2 cellular contexts compared by ENCODE assay signal in the genomic region with DNA sequence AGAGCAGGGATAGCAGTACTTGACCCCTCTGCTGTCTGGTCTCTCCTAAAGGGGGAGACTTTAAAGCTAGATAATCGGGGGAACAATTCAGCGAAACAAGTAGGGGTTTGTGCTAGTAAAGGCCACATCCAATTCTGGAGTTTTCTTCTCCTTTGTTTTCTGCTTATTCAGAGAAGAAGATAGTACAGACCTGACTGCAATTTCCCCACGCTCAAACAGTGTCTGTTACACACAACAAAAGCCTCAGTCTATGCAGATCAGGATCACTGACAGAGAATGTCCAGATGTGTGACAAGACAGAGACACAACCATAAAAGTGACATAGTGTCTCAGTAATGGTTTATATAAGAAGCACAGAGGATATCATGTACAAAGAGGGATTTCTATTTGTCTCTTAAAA.
TF ChIP-seq lines count a peak whose summit lies in the region.

No MANE protein-coding gene starts in this region.

TF ChIP-seq in IMR-90, 13 proteins besides CTCF, POLR2A, EP300 and RAD21:
- TF ChIP-seq SMC3 (IDR thresholded peaks at IDR 0.05; ENCODE audit: low read depth, low read length) (no peak), RCOR1 (IDR thresholded peaks at IDR 0.05; ENCODE audit: insufficient replicate concordance, low read length) (no peak), BHLHE40 (IDR thresholded peaks at IDR 0.05; ENCODE audit: low read depth, low read length) (no peak), CHD1 (IDR thresholded peaks at IDR 0.05; ENCODE audit: low read depth, low read length) (no peak), MAZ (IDR thresholded peaks at IDR 0.05; ENCODE audit: borderline replicate concordance, low read depth, low read length) (no peak), RFX5 (IDR thresholded peaks at IDR 0.05; ENCODE audit: low read depth, low read length) (no peak), CEBPB (IDR thresholded peaks at IDR 0.05; ENCODE audit: low read depth, low read length) (no peak)
- TF ChIP-seq, protein P1, sequence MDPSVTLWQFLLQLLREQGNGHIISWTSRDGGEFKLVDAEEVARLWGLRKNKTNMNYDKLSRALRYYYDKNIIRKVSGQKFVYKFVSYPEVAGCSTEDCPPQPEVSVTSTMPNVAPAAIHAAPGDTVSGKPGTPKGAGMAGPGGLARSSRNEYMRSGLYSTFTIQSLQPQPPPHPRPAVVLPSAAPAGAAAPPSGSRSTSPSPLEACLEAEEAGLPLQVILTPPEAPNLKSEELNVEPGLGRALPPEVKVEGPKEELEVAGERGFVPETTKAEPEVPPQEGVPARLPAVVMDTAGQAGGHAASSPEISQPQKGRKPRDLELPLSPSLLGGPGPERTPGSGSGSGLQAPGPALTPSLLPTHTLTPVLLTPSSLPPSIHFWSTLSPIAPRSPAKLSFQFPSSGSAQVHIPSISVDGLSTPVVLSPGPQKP (IDR thresholded peaks at IDR 0.05; ENCODE audit: borderline replicate concordance, low read depth, low read length), result no peak

TF ChIP-seq in K562, 482 proteins besides CTCF, POLR2A, EP300 and RAD21:
- TF ChIP-seq, protein P2, sequence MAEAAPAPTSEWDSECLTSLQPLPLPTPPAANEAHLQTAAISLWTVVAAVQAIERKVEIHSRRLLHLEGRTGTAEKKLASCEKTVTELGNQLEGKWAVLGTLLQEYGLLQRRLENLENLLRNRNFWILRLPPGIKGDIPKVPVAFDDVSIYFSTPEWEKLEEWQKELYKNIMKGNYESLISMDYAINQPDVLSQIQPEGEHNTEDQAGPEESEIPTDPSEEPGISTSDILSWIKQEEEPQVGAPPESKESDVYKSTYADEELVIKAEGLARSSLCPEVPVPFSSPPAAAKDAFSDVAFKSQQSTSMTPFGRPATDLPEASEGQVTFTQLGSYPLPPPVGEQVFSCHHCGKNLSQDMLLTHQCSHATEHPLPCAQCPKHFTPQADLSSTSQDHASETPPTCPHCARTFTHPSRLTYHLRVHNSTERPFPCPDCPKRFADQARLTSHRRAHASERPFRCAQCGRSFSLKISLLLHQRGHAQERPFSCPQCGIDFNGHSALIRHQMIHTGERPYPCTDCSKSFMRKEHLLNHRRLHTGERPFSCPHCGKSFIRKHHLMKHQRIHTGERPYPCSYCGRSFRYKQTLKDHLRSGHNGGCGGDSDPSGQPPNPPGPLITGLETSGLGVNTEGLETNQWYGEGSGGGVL (CRISPR knock-in tag; IDR thresholded peaks at IDR 0.05), result no peak
- TF ChIP-seq, protein P3, sequence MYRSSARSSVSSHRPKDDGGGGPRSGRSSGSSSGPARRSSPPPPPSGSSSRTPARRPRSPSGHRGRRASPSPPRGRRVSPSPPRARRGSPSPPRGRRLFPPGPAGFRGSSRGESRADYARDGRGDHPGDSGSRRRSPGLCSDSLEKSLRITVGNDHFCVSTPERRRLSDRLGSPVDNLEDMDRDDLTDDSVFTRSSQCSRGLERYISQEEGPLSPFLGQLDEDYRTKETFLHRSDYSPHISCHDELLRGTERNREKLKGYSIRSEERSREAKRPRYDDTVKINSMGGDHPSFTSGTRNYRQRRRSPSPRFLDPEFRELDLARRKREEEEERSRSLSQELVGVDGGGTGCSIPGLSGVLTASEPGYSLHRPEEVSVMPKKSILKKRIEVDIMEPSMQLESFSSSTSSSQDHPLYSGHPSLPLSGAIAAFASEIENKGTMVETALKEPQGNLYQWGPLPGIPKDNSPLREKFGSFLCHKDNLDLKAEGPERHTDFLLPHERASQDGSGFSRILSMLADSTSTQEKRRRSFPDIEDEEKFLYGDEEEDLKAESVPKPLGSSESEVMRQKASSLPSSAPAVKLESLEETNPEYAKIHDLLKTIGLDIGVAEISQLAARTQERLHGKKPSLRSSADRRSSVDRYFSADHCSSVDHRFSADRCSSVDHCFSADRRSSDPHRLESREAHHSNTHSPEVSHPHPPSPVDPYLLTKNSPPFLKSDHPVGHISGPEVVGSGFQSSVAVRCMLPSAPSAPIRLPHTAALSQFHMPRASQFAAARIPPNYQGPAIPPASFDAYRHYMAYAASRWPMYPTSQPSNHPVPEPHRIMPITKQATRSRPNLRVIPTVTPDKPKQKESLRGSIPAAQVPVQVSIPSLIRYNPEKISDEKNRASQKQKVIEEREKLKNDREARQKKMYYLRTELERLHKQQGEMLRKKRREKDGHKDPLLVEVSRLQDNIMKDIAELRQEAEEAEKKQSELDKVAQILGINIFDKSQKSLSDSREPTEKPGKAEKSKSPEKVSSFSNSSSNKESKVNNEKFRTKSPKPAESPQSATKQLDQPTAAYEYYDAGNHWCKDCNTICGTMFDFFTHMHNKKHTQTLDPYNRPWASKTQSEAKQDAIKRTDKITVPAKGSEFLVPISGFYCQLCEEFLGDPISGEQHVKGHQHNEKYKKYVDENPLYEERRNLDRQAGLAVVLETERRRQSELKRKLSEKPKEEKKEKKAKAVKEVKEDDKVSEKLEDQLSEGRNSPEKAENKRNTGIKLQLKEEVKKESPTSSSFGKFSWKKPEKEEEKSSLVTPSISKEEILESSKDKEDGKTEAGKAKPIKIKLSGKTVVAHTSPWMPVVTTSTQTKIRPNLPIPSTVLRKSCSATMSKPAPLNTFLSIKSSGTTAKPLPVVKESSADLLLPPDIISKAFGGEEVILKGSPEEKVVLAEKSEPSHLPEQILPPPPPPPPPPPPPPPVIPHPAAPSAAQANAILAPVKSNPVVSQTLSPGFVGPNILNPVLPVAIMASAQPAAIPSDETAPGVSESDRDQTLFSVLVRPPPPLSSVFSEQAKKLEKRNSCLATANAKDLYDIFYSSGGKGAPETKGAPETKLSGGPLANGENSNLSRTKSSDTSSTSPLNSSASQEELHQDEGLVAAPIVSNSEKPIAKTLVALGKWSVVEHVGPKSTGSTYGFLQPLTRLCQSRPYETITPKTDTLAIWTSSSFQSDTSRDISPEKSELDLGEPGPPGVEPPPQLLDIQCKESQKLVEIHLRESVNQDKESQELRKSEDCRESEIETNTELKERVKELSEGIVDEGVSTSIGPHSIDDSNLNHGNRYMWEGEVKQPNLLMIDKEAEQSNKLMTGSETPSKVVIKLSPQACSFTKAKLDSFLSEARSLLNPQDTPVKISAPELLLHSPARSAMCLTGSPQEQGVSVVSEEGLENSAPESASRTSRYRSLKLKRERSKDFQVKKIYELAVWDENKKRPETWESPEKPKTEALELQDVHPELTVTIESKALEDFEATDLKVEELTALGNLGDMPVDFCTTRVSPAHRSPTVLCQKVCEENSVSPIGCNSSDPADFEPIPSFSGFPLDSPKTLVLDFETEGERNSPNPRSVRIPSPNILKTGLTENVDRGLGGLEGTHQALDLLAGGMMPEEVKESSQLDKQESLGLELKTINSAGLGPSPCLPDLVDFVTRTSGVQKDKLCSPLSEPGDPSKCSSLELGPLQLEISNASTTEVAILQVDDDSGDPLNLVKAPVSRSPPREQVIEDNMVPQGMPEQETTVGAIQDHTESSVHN (IDR thresholded peaks at IDR 0.05; ENCODE audit: borderline replicate concordance in 1 of 2, low read depth in 1 of 2), result no peak
- TF ChIP-seq CAMTA2 (CRISPR knock-in tag; conservative IDR thresholded peaks at IDR 0.05), result no peak
- no peak for TF ChIP-seq MAZ (CRISPR knock-in tag; conservative IDR thresholded peaks at IDR 0.05 in 1 of 2, IDR thresholded peaks at IDR 0.05 in 1 of 2)
- no peak for TF ChIP-seq NFE2L1 (tag; IDR thresholded peaks at IDR 0.05; ENCODE audit: borderline replicate concordance, low read depth)
